Comparison of ENCODE assay signal across 11 cellular contexts in genomic region chr1:8384577-8384976, GRCh38.
DNase-seq lines count a peak whose midpoint lies in the region; ATAC-seq and TF ChIP-seq lines count a peak whose summit lies in the region.
"Had no signal": no experiment of that assay in that cellular context is flagged by ENCODE, and none has a peak within 500 bp of the region (broad histone marks: within the 10 kb centered on the region; RNA-seq: fewer than 3 reads in every experiment).

No MANE protein-coding gene starts in this region.

- TF ChIP-seq CTCF in testis (IDR thresholded peaks at IDR 0.05) (no peak), left lung (IDR thresholded peaks at IDR 0.05) (no peak)

- H3K4me3 ChIP-seq in testis (no peak overlapping the region), left lung (no peak overlapping the region)
- H3K4me3 ChIP-seq: lung, skin epidermis had no signal

- H3K36me3 Mint-ChIP-seq in activated naive CD8-positive, alpha-beta T cell: peaks cover 4% of the 10 kb centered on the region
- H3K36me3 Mint-ChIP-seq in activated naive CD8-positive, alpha-beta T cell treated with anti-CD3 and anti-CD28 coated beads, Interleukin-2, amount 50 U/mL, for 24 hours (ENCODE audit: low read depth): peaks cover 14% of the 10 kb centered on the region
- H3K36me3 Mint-ChIP-seq in effector memory CD8-positive, alpha-beta T cell (ENCODE audit: insufficient read depth): peaks cover 17% of the 10 kb centered on the region

- TF ChIP-seq POLR2A in testis (IDR thresholded peaks at IDR 0.05): no peak

- ATAC-seq in activated naive CD8-positive, alpha-beta T cell treated with anti-CD3 and anti-CD28 coated beads, Interleukin-2, amount 50 U/mL, for 24 hours: no peak
- ATAC-seq in effector memory CD8-positive, alpha-beta T cell (replicated peaks): no peak
- ATAC-seq in stimulated activated naive CD8-positive, alpha-beta T cell treated with anti-CD3 and anti-CD28 coated beads, Interleukin-15, Interleukin-2, amounts not matched to agents 100 U/mL and 50 U/mL, for 24 hours: no peak
- ATAC-seq in left lung: no peak

- H3K4me1 Mint-ChIP-seq in activated naive CD8-positive, alpha-beta T cell (ENCODE audit: low read depth): peaks cover 67% of the 10 kb centered on the region
- H3K4me1 Mint-ChIP-seq in activated naive CD8-positive, alpha-beta T cell treated with anti-CD3 and anti-CD28 coated beads, Interleukin-2, amount 50 U/mL, for 24 hours: peaks cover 52% of the 10 kb centered on the region
- peaks cover 54 to 57% of the 10 kb centered on the region in 2 donors for H3K4me1 Mint-ChIP-seq in effector memory CD8-positive, alpha-beta T cell (ENCODE audit: low read depth in 2 of 2)

- H3K27ac ChIP-seq in testis (peak overlapping the region; percentile 4 to 37), left lung (peak overlapping the region in 1 of 2 donors; percentile 10)

- peaks cover 45% of the 10 kb centered on the region for H3K4me1 ChIP-seq in testis
- H3K4me1 ChIP-seq in left lung: peaks cover 16 to 75% of the 10 kb centered on the region in 2 donors

- DNase-seq in activated naive CD8-positive, alpha-beta T cell treated with anti-CD3 and anti-CD28 coated beads, Interleukin-2, amount 50 U/mL, for 24 hours: no peak
- no peak for DNase-seq in effector memory CD8-positive, alpha-beta T cell
- DNase-seq in midbrain (lab: John Stamatoyannopoulos, UW): peak; percentile 41
- no peak for DNase-seq in testis
- DNase-seq in stimulated activated naive CD8-positive, alpha-beta T cell treated with anti-CD3 and anti-CD28 coated beads, Interleukin-15, Interleukin-2, amounts not matched to agents 100 U/mL and 50 U/mL, for 24 hours: no peak
- DNase-seq in NCI-H2107 treated with DMSO at 0.1 percent for 48 hours (lab: John Stamatoyannopoulos, UW; ENCODE audit: unreplicated experiment): no peak
- no peak for DNase-seq in left lung
- DNase-seq: NCI-H2029 treated with DMSO at 0.1 percent for 48 hours had no signal

- 43 to 51% methylated on average over 2 of the region's 2 CpGs for WGBS in testis, 2 donors

- no peaks in the 10 kb centered on the region for H3K27me3 Mint-ChIP-seq in activated naive CD8-positive, alpha-beta T cell
- H3K27me3 Mint-ChIP-seq in activated naive CD8-positive, alpha-beta T cell treated with anti-CD3 and anti-CD28 coated beads, Interleukin-2, amount 50 U/mL, for 24 hours: no peaks in the 10 kb centered on the region
- H3K27me3 Mint-ChIP-seq in effector memory CD8-positive, alpha-beta T cell: no peaks in the 10 kb centered on the region

- intact Hi-C loops in testis (cut with DNase I; ENCODE audit: low total_unique reads): no loop called here
- intact Hi-C loops in left lung (cut with DNase I): no loop called here

- H3K27ac Mint-ChIP-seq in activated naive CD8-positive, alpha-beta T cell: peak overlapping the region; percentile 83
- H3K27ac Mint-ChIP-seq in activated naive CD8-positive, alpha-beta T cell treated with anti-CD3 and anti-CD28 coated beads, Interleukin-2, amount 50 U/mL, for 24 hours: no peak overlapping the region
- H3K27ac Mint-ChIP-seq in effector memory CD8-positive, alpha-beta T cell: peak overlapping the region; percentile 26 to 42

- H3K36me3 ChIP-seq in testis (ENCODE audit: low read depth, missing control alignments): no peaks in the 10 kb centered on the region
- H3K36me3 ChIP-seq in left lung: peaks cover 0 to 7% of the 10 kb centered on the region in 2 donors

- H3K9me3 ChIP-seq in testis (no peaks in the 10 kb centered on the region), left lung (no peaks in the 10 kb centered on the region)

- no peak overlapping the region for H3K4me3 Mint-ChIP-seq in activated naive CD8-positive, alpha-beta T cell
- H3K4me3 Mint-ChIP-seq in activated naive CD8-positive, alpha-beta T cell treated with anti-CD3 and anti-CD28 coated beads, Interleukin-2, amount 50 U/mL, for 24 hours: no peak overlapping the region
- H3K4me3 Mint-ChIP-seq in effector memory CD8-positive, alpha-beta T cell: no peak overlapping the region

- H3K27me3 ChIP-seq in testis: no peaks in the 10 kb centered on the region
- no peaks in the 10 kb centered on the region for H3K27me3 ChIP-seq in left lung

- H3K9me3 Mint-ChIP-seq in activated naive CD8-positive, alpha-beta T cell (ENCODE audit: low read depth): no peaks in the 10 kb centered on the region
- H3K9me3 Mint-ChIP-seq in activated naive CD8-positive, alpha-beta T cell treated with anti-CD3 and anti-CD28 coated beads, Interleukin-2, amount 50 U/mL, for 24 hours: no peaks in the 10 kb centered on the region
- H3K9me3 Mint-ChIP-seq in effector memory CD8-positive, alpha-beta T cell: no peaks in the 10 kb centered on the region
